8 cellular contexts compared by ENCODE assay signal in genomic region chr6:3749991-3750323, GRCh38. TPM values are rescaled to one million over a fixed set of nuclear protein-coding genes. Genes with fewer than 3 reads are reported as not detected.
DNase-seq lines count a peak whose midpoint lies in the region; ATAC-seq and TF ChIP-seq lines count a peak whose summit lies in the region.

No MANE protein-coding gene starts in this region.

- peaks cover 5% of the 10 kb centered on the region for H3K4me1 Mint-ChIP-seq in activated T-cell treated with anti-CD3 and anti-CD28 coated beads, Interleukin-2, amount 50 U/mL, for 4 hours (ENCODE audit: low read depth)

- in situ Hi-C loops in astrocyte of the spinal cord (cut with HindIII; ENCODE audit: low sequenced_read_pairs): no loop called here

- no peak for ATAC-seq in activated T-cell treated with anti-CD3 and anti-CD28 coated beads, Interleukin-2, amount 50 U/mL, for 4 hours

- no peaks in the 10 kb centered on the region for H3K27me3 ChIP-seq in layer of hippocampus (ENCODE audit: control insufficient read depth, insufficient read depth, low read length)

- TF ChIP-seq CTCF in astrocyte of the spinal cord (IDR thresholded peaks at IDR 0.05; ENCODE audit: low read depth, low read length): no peak

- H3K27ac ChIP-seq in layer of hippocampus (ENCODE audit: low read depth, low read length): peak overlapping the region; percentile 87

- peaks cover 47% of the 10 kb centered on the region for H3K27me3 Mint-ChIP-seq in activated T-cell treated with anti-CD3 and anti-CD28 coated beads, Interleukin-2, amount 50 U/mL, for 4 hours (ENCODE audit: low read depth)

- H3K4me3 ChIP-seq in astrocyte of the spinal cord (ENCODE audit: low read depth, low read length): peak overlapping the region; percentile 76

- peak overlapping the region; percentile 54 for H3K4me3 Mint-ChIP-seq in activated T-cell treated with anti-CD3 and anti-CD28 coated beads, Interleukin-2, amount 50 U/mL, for 4 hours

- DNase-seq in activated T-cell treated with anti-CD3 and anti-CD28 coated beads, Interleukin-2, amount 50 U/mL, for 4 hours: no peak
- DNase-seq in activated T-cell treated with anti-CD3 and anti-CD28 coated beads, Interleukin-2, amount 50 U/mL, for 1 hour: no peak
- DNase-seq in astrocyte of the spinal cord (ENCODE audit: low read depth, low spot score): peak; percentile 86
- DNase-seq in stromal cell of bone marrow (ENCODE audit: low read depth): peak; percentile 74
- DNase-seq in COLO668 (lab: John Stamatoyannopoulos, UW; ENCODE audit: unreplicated experiment): no peak
- DNase-seq in cortex of kidney (lab: John Stamatoyannopoulos, UW): no peak
- no peak for DNase-seq in NOMO-1 (lab: John Stamatoyannopoulos, UW; ENCODE audit: unreplicated experiment in 2 of 2)

- H3K9me3 Mint-ChIP-seq in activated T-cell treated with anti-CD3 and anti-CD28 coated beads, Interleukin-2, amount 50 U/mL, for 4 hours: no peaks in the 10 kb centered on the region

- no peaks in the 10 kb centered on the region for H3K36me3 Mint-ChIP-seq in activated T-cell treated with anti-CD3 and anti-CD28 coated beads, Interleukin-2, amount 50 U/mL, for 4 hours (ENCODE audit: insufficient read depth)

RNA-seq across cellular contexts. Expression of gene PXDC1, which starts 1.6 kb away (rescaled TPM):
- 1 to 10 TPM; 1.6 to 4.7 (median 2.2) TPM for total RNA-seq in activated T-cell treated with anti-CD3 and anti-CD28 coated beads, Interleukin-2, amount 50 U/mL, for 4 hours

Comparison
In these comparisons a context has a peak if more than half of its experiments do, and no peak if none do; other contexts are left out.
1. DNase-seq: peak in astrocyte of the spinal cord (single experiment) and stromal cell of bone marrow (single experiment); none in activated T-cell treated with anti-CD3 and anti-CD28 coated beads, Interleukin-2, amount 50 U/mL, for 4 hours (single experiment), activated T-cell treated with anti-CD3 and anti-CD28 coated beads, Interleukin-2, amount 50 U/mL, for 1 hour (single experiment), COLO668 (single experiment), cortex of kidney (single experiment) and NOMO-1 (0 of 2).